ENCODE assay signal across 8 cellular contexts in genomic region chr20:53939554-53940355, GRCh38.
DNase-seq lines count a peak whose midpoint lies in the region; ATAC-seq and TF ChIP-seq lines count a peak whose summit lies in the region.

No MANE protein-coding gene starts in this region.

- H3K36me3 Mint-ChIP-seq in osteocyte (ENCODE audit: unreplicated experiment) = no peaks in the 10 kb centered on the region

- H3K9me3 Mint-ChIP-seq in osteocyte (ENCODE audit: unreplicated experiment) = no peaks in the 10 kb centered on the region

- peak overlapping the region; percentile 68 for H3K27ac Mint-ChIP-seq in osteocyte (ENCODE audit: unreplicated experiment)

- H3K4me1 Mint-ChIP-seq in osteocyte (ENCODE audit: unreplicated experiment) = peaks cover 40% of the 10 kb centered on the region

- peak; percentile 83 for TF ChIP-seq CTCF in osteocyte (IDR thresholded peaks at IDR 0.05)
- peak; percentile 62 to 68 for TF ChIP-seq CTCF in tibial artery (IDR thresholded peaks at IDR 0.05)

- DNase-seq in DMS 273 treated with DMSO at 0.1 percent for 48 hours (lab: John Stamatoyannopoulos, UW) (peak; percentile 76), HuH-7 (ENCODE audit: low spot score) (peak; percentile 82), SHP77 (lab: John Stamatoyannopoulos, UW) (peak; percentile 70 to 71), globus pallidus (ENCODE audit: low spot score) (peak; percentile 92), osteocyte (ENCODE audit: extremely low spot score, unreplicated experiment) (peak; percentile 92), tibial artery (peak; percentile 93)
- peak in 3 of 4 experiments; percentile 24 to 46 (median 37) for DNase-seq in activated naive CD4-positive, alpha-beta T cell (lab: John Stamatoyannopoulos, UW)

- peak overlapping the region; percentile 34 for H3K4me3 Mint-ChIP-seq in osteocyte (ENCODE audit: unreplicated experiment)

- no peaks in the 10 kb centered on the region for H3K9me3 ChIP-seq in tibial artery

- intact Hi-C loops in tibial artery (cut with DNase I; ENCODE audit: low total_unique reads) = no loop called here

- no peak overlapping the region for H3K4me3 ChIP-seq in tibial artery

- H3K36me3 ChIP-seq in tibial artery = no peaks in the 10 kb centered on the region

- no peaks in the 10 kb centered on the region for H3K27me3 ChIP-seq in tibial artery

- H3K4me1 ChIP-seq in tibial artery = peaks cover 0 to 28% (median 16%) of the 10 kb centered on the region in 4 donors

- H3K27ac ChIP-seq in tibial artery = peak overlapping the region in 1 of 2 donors; percentile 36

- H3K27me3 Mint-ChIP-seq in osteocyte (ENCODE audit: unreplicated experiment) = no peaks in the 10 kb centered on the region

- peak; percentile 73 for ATAC-seq in GM21447 (IDR thresholded peaks at IDR 0.05; ENCODE audit: unreplicated experiment)

Comparison
In these comparisons a context has a peak if more than half of its experiments do, and no peak if none do; other contexts are left out.
1. DNase-seq: peak in every context shown above with its lines; median percentile 93 in tibial artery; 92 in globus pallidus; 92 in osteocyte; 82 in HuH-7; 76 in DMS 273 treated with DMSO at 0.1 percent for 48 hours; 70 in SHP77; 37 in activated naive CD4-positive, alpha-beta T cell.